In the genomic region with DNA sequence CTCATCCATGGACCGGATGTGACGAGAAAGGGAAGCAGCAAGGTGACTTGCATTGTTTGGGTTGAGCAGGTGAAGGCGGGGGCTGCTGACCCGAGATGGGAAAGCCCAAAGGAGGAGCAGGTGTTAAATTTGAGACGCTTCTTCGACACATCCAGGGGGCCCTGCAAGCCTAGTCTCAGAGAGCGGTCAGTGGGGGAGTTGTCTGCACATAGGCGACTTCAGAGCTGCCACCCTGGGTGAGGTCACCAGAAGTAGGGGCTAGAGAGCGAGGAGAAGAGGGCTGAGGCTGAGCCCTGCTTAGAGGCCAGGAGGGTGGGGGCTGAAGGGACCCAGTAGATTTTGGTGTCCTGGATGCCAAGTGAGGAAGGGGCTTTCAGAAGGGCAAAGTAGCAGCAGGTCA, we compare ENCODE assay signal across 32 cellular contexts.
"Had no signal": no experiment of that assay in that cellular context is flagged by ENCODE, and none has a peak within 500 bp of the region (broad histone marks: within the 10 kb centered on the region; RNA-seq: fewer than 3 reads in every experiment).

No MANE protein-coding gene starts in this region.

- H3K9me3 ChIP-seq: breast epithelium, esophagus squamous epithelium, transverse colon, uterus had no signal

- H2AFZ ChIP-seq: hepatocyte, neural progenitor cell had no signal

- FAIRE-seq: colon, keratinocyte, TTC549 had no signal

- H3K4me1 ChIP-seq: breast epithelium, neural progenitor cell had no signal

- H3K36me3 ChIP-seq: breast epithelium, neural progenitor cell, uterus had no signal

- H3K4me2 ChIP-seq: hepatocyte, neural progenitor cell had no signal

- H3K27me3 Mint-ChIP-seq: activated CD4-positive, alpha-beta memory T cell treated with anti-CD3 and anti-CD28 coated beads for 36 hours; activated CD4-positive, alpha-beta T cell treated with anti-CD3 and anti-CD28 coated beads, Interleukin-2, amount 10 ng/mL, durations not matched to agents 24 days and 14 days; activated T-cell treated with anti-CD3 and anti-CD28 coated beads, Interleukin-2, amount 50 U/mL, for 24 hours; activated T-helper 17 cell treated with anti-CD3 and anti-CD28 coated beads, Interleukin-2, amount 50 U/mL, for 72 hours; central memory CD8-positive, alpha-beta T cell; naive thymus-derived CD4-positive, alpha-beta T cell; stimulated activated naive B cell treated with anti-CD40 and anti-IgM and Interleukin-4, amounts not matched to agents 10 μg/mL and 1 μg/mL and 100 μg/mL, for 72 hours had no signal

- DNase-seq: activated CD4-positive, alpha-beta memory T cell treated with anti-CD3 and anti-CD28 coated beads for 36 hours; activated CD4-positive, alpha-beta T cell treated with anti-CD3 and anti-CD28 coated beads, Interleukin-2, amount 10 ng/mL, durations not matched to agents 24 days and 14 days; activated CD4-positive, CD25-positive, alpha-beta regulatory T cell treated with anti-CD3 and anti-CD28 coated beads, Interleukin-2, amount 50 U/mL, for 72 hours; activated CD8-positive, alpha-beta memory T cell treated with anti-CD3 and anti-CD28 coated beads, Interleukin-2, amount 50 U/mL, for 48 hours; activated gamma-delta T cell treated with Interleukin-2 at 50 U/mL for 16 hours; activated T-cell treated with anti-CD3 and anti-CD28 coated beads, Interleukin-2, amount 50 U/mL, for 24 hours; dermis blood vessel endothelial cell; effector CD4-positive, alpha-beta T cell; esophagus squamous epithelium; foreskin melanocyte; left cardiac atrium; naive thymus-derived CD4-positive, alpha-beta T cell; occipital lobe; posterior cingulate gyrus; stimulated activated CD4-positive, alpha-beta T cell treated with anti-CD3 and anti-CD28 coated beads, Interleukin-15, amount 100 ng/mL, for 24 hours; stimulated activated CD4-positive, alpha-beta T cell treated with anti-CD3 and anti-CD28 coated beads, Interleukin-2, amount 100 ng/mL, for 24 hours; stimulated activated naive B cell treated with anti-CD40 and anti-IgM and Interleukin-4, amounts not matched to agents 10 μg/mL and 1 μg/mL and 100 μg/mL, for 72 hours; T-helper 1 cell; transverse colon; uterus had no signal

- ATAC-seq: activated naive CD4-positive, alpha-beta T cell treated with anti-CD3 and anti-CD28 coated beads, Interleukin-2, amount 50 U/mL, for 72 hours; activated T-helper 17 cell treated with anti-CD3 and anti-CD28 coated beads, Interleukin-2, amount 50 U/mL, for 72 hours; left cardiac atrium; naive thymus-derived CD4-positive, alpha-beta T cell; right cardiac atrium; stimulated activated naive B cell treated with anti-CD40 and anti-IgM and Interleukin-4, amounts not matched to agents 10 μg/mL and 1 μg/mL and 100 μg/mL, for 72 hours had no signal

- H3K27ac ChIP-seq: breast epithelium, hepatocyte, neural progenitor cell, transverse colon, VCaP had no signal

- H3K27ac Mint-ChIP-seq: activated CD4-positive, alpha-beta memory T cell treated with anti-CD3 and anti-CD28 coated beads for 36 hours; activated CD4-positive, alpha-beta T cell treated with anti-CD3 and anti-CD28 coated beads, Interleukin-2, amount 10 ng/mL, durations not matched to agents 24 days and 14 days; activated T-cell treated with anti-CD3 and anti-CD28 coated beads, Interleukin-2, amount 50 U/mL, for 24 hours; activated T-helper 17 cell treated with anti-CD3 and anti-CD28 coated beads, Interleukin-2, amount 50 U/mL, for 72 hours; mesothelial cell of epicardium; naive thymus-derived CD4-positive, alpha-beta T cell; neural progenitor cell had no signal

- H3K27me3 ChIP-seq: breast epithelium, esophagus squamous epithelium, hepatocyte, neural progenitor cell, transverse colon, uterus had no signal

- H3K36me3 Mint-ChIP-seq: activated naive CD4-positive, alpha-beta T cell treated with anti-CD3 and anti-CD28 coated beads, Interleukin-2, amount 50 U/mL, for 72 hours had no signal

- H3K9me3 Mint-ChIP-seq: activated CD4-positive, alpha-beta memory T cell treated with anti-CD3 and anti-CD28 coated beads for 36 hours; activated CD4-positive, alpha-beta T cell treated with anti-CD3 and anti-CD28 coated beads, Interleukin-2, amount 10 ng/mL, durations not matched to agents 24 days and 14 days; activated T-cell treated with anti-CD3 and anti-CD28 coated beads, Interleukin-2, amount 50 U/mL, for 24 hours; activated T-helper 17 cell treated with anti-CD3 and anti-CD28 coated beads, Interleukin-2, amount 50 U/mL, for 72 hours; central memory CD8-positive, alpha-beta T cell; mesothelial cell of epicardium; neural progenitor cell had no signal

- H3K4me1 Mint-ChIP-seq: central memory CD8-positive, alpha-beta T cell had no signal

- H3K9ac ChIP-seq: neural progenitor cell had no signal

- H3K4me3 ChIP-seq: breast epithelium, esophagus squamous epithelium, hepatocyte, neural progenitor cell, transverse colon, uterus had no signal

- H3K4me3 Mint-ChIP-seq: activated CD4-positive, alpha-beta memory T cell treated with anti-CD3 and anti-CD28 coated beads for 36 hours; activated CD4-positive, alpha-beta T cell treated with anti-CD3 and anti-CD28 coated beads, Interleukin-2, amount 10 ng/mL, durations not matched to agents 24 days and 14 days; activated T-cell treated with anti-CD3 and anti-CD28 coated beads, Interleukin-2, amount 50 U/mL, for 24 hours; activated T-helper 17 cell treated with anti-CD3 and anti-CD28 coated beads, Interleukin-2, amount 50 U/mL, for 72 hours; central memory CD8-positive, alpha-beta T cell; mesothelial cell of epicardium; naive thymus-derived CD4-positive, alpha-beta T cell; neural progenitor cell; stimulated activated naive B cell treated with anti-CD40 and anti-IgM and Interleukin-4, amounts not matched to agents 10 μg/mL and 1 μg/mL and 100 μg/mL, for 72 hours had no signal
